In genomic region chr3:171824076-171824475, GRCh38 we compare ENCODE assay signal across 1 cellular context.
TF ChIP-seq lines count a peak whose summit lies in the region.

No MANE protein-coding gene starts in this region.

TF ChIP-seq in A549, 52 proteins besides CTCF, POLR2A, EP300 and RAD21 (continued from another document):
- TF ChIP-seq MYC (IDR thresholded peaks at IDR 0.05; ENCODE audit: borderline replicate concordance, low read length) = no peak
- no peak for TF ChIP-seq RNF2 (IDR thresholded peaks at IDR 0.05; ENCODE audit: borderline replicate concordance, low read depth)
- TF ChIP-seq EHF (CRISPR knock-in tag; IDR thresholded peaks at IDR 0.05) = no peak
- TF ChIP-seq FOXS1 (CRISPR knock-in tag; IDR thresholded peaks at IDR 0.05) = no peak
- TF ChIP-seq CBX8 (IDR thresholded peaks at IDR 0.05) = no peak
